Comparison of ENCODE assay signal across 10 cellular contexts in the genomic region with DNA sequence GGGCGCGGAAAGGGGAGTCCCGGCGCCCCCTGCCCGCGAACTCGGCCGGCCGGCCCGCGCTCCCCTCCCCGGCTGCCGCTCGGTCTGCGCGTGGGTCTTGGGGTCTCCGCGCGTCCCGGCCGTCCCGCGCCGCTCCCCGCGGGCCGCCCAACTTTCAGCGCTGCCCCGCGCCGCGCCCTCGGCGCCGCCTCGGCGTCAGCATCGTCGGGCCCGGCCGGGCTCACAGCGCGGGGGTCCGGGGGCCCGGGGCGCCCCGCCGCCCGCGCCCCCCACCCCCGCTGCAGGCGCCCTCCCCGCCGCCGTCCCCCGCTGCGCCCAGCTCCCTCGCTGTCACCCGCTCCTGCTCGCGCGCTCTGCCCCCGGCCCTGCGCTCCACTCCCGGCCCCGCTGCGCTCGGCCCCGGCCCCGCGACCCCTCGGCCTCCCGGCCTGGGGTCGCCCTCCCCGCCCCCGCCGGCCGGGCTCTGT. TPM values are rescaled to one million over a fixed set of nuclear protein-coding genes. Genes with fewer than 3 reads are reported as not detected.
DNase-seq lines count a peak whose midpoint lies in the region; ATAC-seq and TF ChIP-seq lines count a peak whose summit lies in the region.
"Had no signal": no experiment of that assay in that cellular context is flagged by ENCODE, and none has a peak within 500 bp of the region (broad histone marks: within the 10 kb centered on the region; RNA-seq: fewer than 3 reads in every experiment).

A gene (minus strand): TSS at position 137 of the 467 bp plus-strand sequence. CDS start 27,067 bp downstream, outside the sequence.

- no peak for TF ChIP-seq POLR2A in vagina (IDR thresholded peaks at IDR 0.05)

- H3K9me3 ChIP-seq in colonic mucosa: no peaks in the 10 kb centered on the region
- H3K9me3 ChIP-seq in vagina: no peaks in the 10 kb centered on the region

- H3K4me2 ChIP-seq in mesendoderm (ENCODE audit: low read length): peak within 1 kb of the TSS; percentile 54

- no peak within 1 kb of the TSS for H3K27ac ChIP-seq in colonic mucosa
- H3K27ac ChIP-seq in mesendoderm (ENCODE audit: low read depth, low read length): no peak within 1 kb of the TSS
- H3K27ac ChIP-seq in vagina: no peak within 1 kb of the TSS

- H3K9ac ChIP-seq in colonic mucosa (ENCODE audit: low read depth in 2 of 2, low read length in 2 of 2) (no peak within 1 kb of the TSS), mesendoderm (ENCODE audit: low read length) (peak within 1 kb of the TSS; percentile 62)

- H3K56ac ChIP-seq in mesendoderm (ENCODE audit: low read length): peak within 1 kb of the TSS; percentile 81

- H2BK120ac ChIP-seq in mesendoderm (ENCODE audit: low read depth, low read length): no peak within 1 kb of the TSS

- no peaks in the 10 kb centered on the region for H3K79me1 ChIP-seq in mesendoderm (ENCODE audit: low read length)

- TF ChIP-seq CTCF in colonic mucosa (IDR thresholded peaks at IDR 0.05) (no peak), vagina (IDR thresholded peaks at IDR 0.05) (no peak)

- intact Hi-C loops in activated naive CD4-positive, alpha-beta T cell treated with anti-CD3 and anti-CD28 coated beads for 36 hours (cut with micrococcal nuclease): no loop called here
- intact Hi-C loops in colonic mucosa (cut with DNase I) (no loop called here), vagina (cut with DNase I) (no loop called here)

- peaks cover 9% of the 10 kb centered on the region for H3K4me1 Mint-ChIP-seq in activated naive CD4-positive, alpha-beta T cell treated with anti-CD3 and anti-CD28 coated beads for 36 hours (ENCODE audit: low read depth)

- H3K18ac ChIP-seq in mesendoderm (ENCODE audit: low read length): peak within 1 kb of the TSS; percentile 34

- H3K4ac ChIP-seq in mesendoderm (ENCODE audit: low read depth, low read length): peak within 1 kb of the TSS; percentile 21

- H2BK15ac ChIP-seq in mesendoderm (replicated peaks; ENCODE audit: low read depth): peak within 1 kb of the TSS; percentile 20

- no peak for ATAC-seq in HG02678 (IDR thresholded peaks at IDR 0.05; ENCODE audit: unreplicated experiment)

- no CpG with 5 or more reads among the region's 78 CpGs for WGBS in mesendoderm (ENCODE audit: extremely low coverage, insufficient coverage, low lambda C conversion rate)

- H3K79me2 ChIP-seq in mesendoderm (ENCODE audit: control insufficient read depth, insufficient read depth, low read length): no peaks in the 10 kb centered on the region

- peak within 1 kb of the TSS; percentile 48 for H3K23ac ChIP-seq in mesendoderm (ENCODE audit: low read length)

- H4K8ac ChIP-seq in mesendoderm (ENCODE audit: low read depth, low read length): no peak within 1 kb of the TSS

- H3K9me3 Mint-ChIP-seq in activated naive CD4-positive, alpha-beta T cell treated with anti-CD3 and anti-CD28 coated beads for 36 hours: no peaks in the 10 kb centered on the region

- H3K36me3 ChIP-seq in colonic mucosa (no peaks in the 10 kb centered on the region), mesendoderm (ENCODE audit: control insufficient read depth, insufficient read depth, low read length) (no peaks in the 10 kb centered on the region), vagina (no peaks in the 10 kb centered on the region)

- no peak within 1 kb of the TSS for H2BK5ac ChIP-seq in mesendoderm (ENCODE audit: low read length)

- H3K27me3 ChIP-seq in colonic mucosa (peaks cover 71% of the 10 kb centered on the region), mesendoderm (ENCODE audit: insufficient read depth, low read length, poor library complexity) (peaks cover 15% of the 10 kb centered on the region), vagina (peaks cover 3% of the 10 kb centered on the region)

- no peak within 1 kb of the TSS for H2AK5ac ChIP-seq in mesendoderm (ENCODE audit: low read length)

- no peaks in the 10 kb centered on the region for H3K36me3 Mint-ChIP-seq in activated naive CD4-positive, alpha-beta T cell treated with anti-CD3 and anti-CD28 coated beads for 36 hours (ENCODE audit: low read depth)

- no peak within 1 kb of the TSS for H4K5ac ChIP-seq in mesendoderm (ENCODE audit: low read length)

- no peak for DNase-seq in activated naive CD4-positive, alpha-beta T cell treated with anti-CD3 and anti-CD28 coated beads for 36 hours
- no peak for DNase-seq in activated naive CD4-positive, alpha-beta T cell (lab: John Stamatoyannopoulos, UW)
- DNase-seq in colonic mucosa (no peak), mesendoderm (no peak), vagina (ENCODE audit: extremely low spot score in 2 of 2) (no peak), cerebellar nuclear complex (lab: John Stamatoyannopoulos, UW) (no peak)
- no peak for DNase-seq in activated effector memory CD4-positive, alpha-beta T cell treated with Interleukin-2 at 50 U/mL for 16 hours
- DNase-seq: amniotic stem cell had no signal

- CTCF ChIA-PET in activated naive CD4-positive, alpha-beta T cell treated with anti-CD3 and anti-CD28 coated beads for 36 hours (lab: Charles Lee): no interaction called here

- H3K4me1 ChIP-seq in colonic mucosa (no peaks in the 10 kb centered on the region), mesendoderm (ENCODE audit: control insufficient read depth, low read depth, low read length) (no peaks in the 10 kb centered on the region), vagina (no peaks in the 10 kb centered on the region)

- H3K4me3 Mint-ChIP-seq in activated naive CD4-positive, alpha-beta T cell treated with anti-CD3 and anti-CD28 coated beads for 36 hours: peak within 1 kb of the TSS; percentile 72

- peaks cover 65% of the 10 kb centered on the region for H3K27me3 Mint-ChIP-seq in activated naive CD4-positive, alpha-beta T cell treated with anti-CD3 and anti-CD28 coated beads for 36 hours (ENCODE audit: low read depth)

- H3K4me3 ChIP-seq in colonic mucosa (peak within 1 kb of the TSS; percentile 34), mesendoderm (ENCODE audit: low read length) (peak within 1 kb of the TSS; percentile 22), vagina (peak within 1 kb of the TSS; percentile 29 to 54)

- H3K27ac Mint-ChIP-seq in activated naive CD4-positive, alpha-beta T cell treated with anti-CD3 and anti-CD28 coated beads for 36 hours: no peak within 1 kb of the TSS

RNA-seq across cellular contexts. Expression of the gene that starts here (rescaled TPM):
- not detected for total RNA-seq in activated naive CD4-positive, alpha-beta T cell treated with anti-CD3 and anti-CD28 coated beads for 36 hours
- total RNA-seq in colonic mucosa (not detected), vagina (not detected)
- 0.14 TPM for polyA plus RNA-seq in mesendoderm (2013, experiment 1 of 2)
- polyA plus RNA-seq in mesendoderm (2013, experiment 2 of 2): 0.14 TPM
- total RNA-seq: renal cortical epithelial cell had no signal
